In the genomic region with DNA sequence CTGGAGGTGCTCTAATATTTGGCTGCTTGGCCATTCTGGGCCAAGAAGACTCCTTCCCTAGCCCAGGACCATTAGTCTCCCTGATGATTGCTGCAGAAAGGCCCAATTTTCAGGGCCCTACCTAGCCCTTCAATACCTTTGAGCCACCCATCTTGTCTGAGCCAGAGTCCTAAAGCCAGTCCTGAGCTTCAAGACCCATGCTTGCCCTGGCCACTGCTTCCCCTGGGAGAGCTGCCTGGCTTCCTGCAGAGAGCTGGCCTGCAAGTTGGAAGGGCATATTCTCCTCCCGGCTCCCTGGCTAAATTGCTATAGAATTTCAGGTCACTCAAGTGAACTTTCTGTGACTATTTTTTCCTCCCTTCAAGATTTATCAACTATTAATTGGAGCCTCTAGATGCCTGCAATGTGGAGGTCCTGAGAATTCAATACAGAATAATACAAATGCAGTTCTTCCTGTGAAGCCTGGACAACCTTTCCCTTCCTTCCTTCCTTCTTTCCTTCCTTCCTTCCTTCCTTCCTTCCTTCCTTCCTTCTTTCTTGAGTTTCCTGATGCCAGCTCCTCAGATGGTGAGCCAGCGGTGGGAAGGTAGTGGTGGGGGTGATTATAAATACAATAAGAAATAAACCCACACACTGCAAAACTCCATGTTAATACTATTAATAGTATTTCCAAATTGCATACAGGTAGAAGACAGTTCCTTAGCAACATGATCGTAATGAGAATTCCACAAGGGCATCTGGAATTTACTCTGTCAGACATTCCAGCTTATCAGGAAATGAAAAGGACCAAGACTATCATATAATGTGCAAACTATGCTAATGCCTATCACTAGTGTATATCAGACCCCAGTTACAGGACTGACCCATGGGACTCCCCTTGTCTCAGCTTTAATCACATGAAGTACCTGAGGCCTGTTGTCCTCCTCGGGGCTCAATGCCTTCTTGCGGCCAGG, we compare ENCODE assay signal across 7 cellular contexts.
DNase-seq lines count a peak whose midpoint lies in the region; ATAC-seq and TF ChIP-seq lines count a peak whose summit lies in the region.

No MANE protein-coding gene starts in this region.

- no peaks in the 10 kb centered on the region for H3K27me3 ChIP-seq in HL-60 (ENCODE audit: insufficient read depth, poor library complexity, severe bottlenecking)
- H3K27me3 ChIP-seq in left ventricle myocardium inferior (ENCODE audit: low read depth) = no peaks in the 10 kb centered on the region

- intact Hi-C loops in left ventricle myocardium inferior (cut with micrococcal nuclease) = no loop called here

- H3K36me3 ChIP-seq in SK-N-MC (ENCODE audit: insufficient read depth, low read length) (no peaks in the 10 kb centered on the region), left ventricle myocardium inferior (no peaks in the 10 kb centered on the region)

- ATAC-seq in GM21360 (IDR thresholded peaks at IDR 0.05; ENCODE audit: unreplicated experiment) = no peak

- DNase-seq in HL-60 (ENCODE audit: low read depth in 1 of 2, low spot score in 1 of 2) = no peak
- DNase-seq in SK-N-MC (ENCODE audit: low read depth, low spot score) = peak; percentile 91
- DNase-seq in left ventricle myocardium inferior = no peak
- no peak for DNase-seq in NCI-H1417 treated with DMSO at 0.1 percent for 48 hours (lab: John Stamatoyannopoulos, UW)
- DNase-seq in EL = no peak

- TF ChIP-seq CTCF in HL-60 (IDR thresholded peaks at IDR 0.05; ENCODE audit: insufficient read depth, low read length) = no peak
- no peak for TF ChIP-seq CTCF in left ventricle myocardium inferior (IDR thresholded peaks at IDR 0.05; ENCODE audit: borderline replicate concordance)

- H3K9ac ChIP-seq in SK-N-MC (ENCODE audit: insufficient read length) = peak overlapping the region; percentile 68

- H3K4me1 ChIP-seq in left ventricle myocardium inferior = peaks cover 61% of the 10 kb centered on the region

- H3K27ac ChIP-seq in HL-60 (replicated peaks) = peak overlapping the region; percentile 81; the same call in 1 of the 2 replicates
- peak overlapping the region; percentile 100 for H3K27ac ChIP-seq in SK-N-MC
- peak overlapping the region; percentile 86 for H3K27ac ChIP-seq in left ventricle myocardium inferior (replicated peaks)
- H3K27ac ChIP-seq in skin epidermis = peak overlapping the region in 20 of 21 experiments; percentile 70 to 96 (median 81)

- H3K4me3 ChIP-seq in HL-60 (replicated peaks; ENCODE audit: insufficient read depth, low read length) = no peak overlapping the region
- H3K4me3 ChIP-seq in SK-N-MC = peak overlapping the region; percentile 33; the same call in 1 of the 2 replicates
- no peak overlapping the region for H3K4me3 ChIP-seq in left ventricle myocardium inferior
- H3K4me3 ChIP-seq in skin epidermis = no peak overlapping the region

- H3K9me3 ChIP-seq in SK-N-MC (ENCODE audit: low read depth, low read length) = no peaks in the 10 kb centered on the region
- no peaks in the 10 kb centered on the region for H3K9me3 ChIP-seq in left ventricle myocardium inferior (replicated peaks)
